1 cellular context compared by ENCODE assay signal in genomic region chr1:179104851-179105250, GRCh38.
TF ChIP-seq lines count a peak whose summit lies in the region.

No MANE protein-coding gene starts in this region.

TF ChIP-seq in HepG2, 621 proteins besides CTCF, POLR2A, EP300 and RAD21 (continued from another document and continues in another):
- TF ChIP-seq ZNF235 (CRISPR knock-in tag; IDR thresholded peaks at IDR 0.05; ENCODE audit: borderline replicate concordance) (no peak), DPF2 (CRISPR knock-in tag; IDR thresholded peaks at IDR 0.05; ENCODE audit: borderline replicate concordance, low read depth) (peak; percentile 91), ZNF816 (CRISPR knock-in tag; IDR thresholded peaks at IDR 0.05; ENCODE audit: borderline replicate concordance) (peak; percentile 64; the same call in 1 of the 2 replicates), IKZF4 (CRISPR knock-in tag; IDR thresholded peaks at IDR 0.05; ENCODE audit: borderline replicate concordance, low read depth, not compliant biosample characterization) (no peak), BHLHE40 (IDR thresholded peaks at IDR 0.05; ENCODE audit: low read length) (0 out of 2 replicates have a peak, but pooled peaks have one; percentile 8), GLMP (CRISPR knock-in tag; IDR thresholded peaks at IDR 0.05; ENCODE audit: borderline replicate concordance) (no peak), HINFP (CRISPR knock-in tag; IDR thresholded peaks at IDR 0.05; ENCODE audit: low read depth) (0 out of 2 replicates have a peak, but pooled peaks have one; percentile 32), ZNF343 (CRISPR knock-in tag; IDR thresholded peaks at IDR 0.05) (no peak), NCOA1 (CRISPR knock-in tag; IDR thresholded peaks at IDR 0.05) (0 out of 2 replicates have a peak, but pooled peaks have one; percentile 79), ZNF354B (CRISPR knock-in tag; IDR thresholded peaks at IDR 0.05) (no peak), CHD2 (IDR thresholded peaks at IDR 0.05; ENCODE audit: low read depth, low read length) (no peak), CEBPB (IDR thresholded peaks at IDR 0.05; ENCODE audit: borderline replicate concordance, low read depth, low read length) (no peak), ZMYM4 (CRISPR knock-in tag; IDR thresholded peaks at IDR 0.05) (peak; percentile 77), PAXIP1 (CRISPR knock-in tag; conservative IDR thresholded peaks at IDR 0.05) (peak; percentile 100), ZNF570 (CRISPR knock-in tag; IDR thresholded peaks at IDR 0.05; ENCODE audit: borderline replicate concordance) (no peak), NR2F1 (CRISPR knock-in tag; IDR thresholded peaks at IDR 0.05) (peak; percentile 68 to 84), ZNF317 (CRISPR knock-in tag; IDR thresholded peaks at IDR 0.05) (no peak), ZNF589 (CRISPR knock-in tag; conservative IDR thresholded peaks at IDR 0.05) (no peak), NR0B2 (CRISPR knock-in tag; IDR thresholded peaks at IDR 0.05) (no peak), ZNF784 (CRISPR knock-in tag; IDR thresholded peaks at IDR 0.05; ENCODE audit: borderline replicate concordance) (no peak), ZNF577 (CRISPR knock-in tag; IDR thresholded peaks at IDR 0.05; ENCODE audit: borderline replicate concordance, low read depth) (no peak), FOXP1 (IDR thresholded peaks at IDR 0.05) (no peak), FOXP1 (CRISPR knock-in tag; IDR thresholded peaks at IDR 0.05) (peak; percentile 80), ZNF460 (CRISPR knock-in tag; IDR thresholded peaks at IDR 0.05; ENCODE audit: borderline replicate concordance) (peak; percentile 30; the same call in 1 of the 2 replicates), ADNP (CRISPR knock-in tag; IDR thresholded peaks at IDR 0.05) (no peak), KDM2A (CRISPR knock-in tag; IDR thresholded peaks at IDR 0.05; ENCODE audit: borderline replicate concordance, low read depth) (no peak), ATF3 (CRISPR knock-in tag; IDR thresholded peaks at IDR 0.05) (no peak), ZNF510 (CRISPR knock-in tag; IDR thresholded peaks at IDR 0.05; ENCODE audit: low read depth) (no peak), HDAC1 (CRISPR knock-in tag; IDR thresholded peaks at IDR 0.05) (peak; percentile 93), ZNF350 (CRISPR knock-in tag; IDR thresholded peaks at IDR 0.05; ENCODE audit: borderline replicate concordance, low read depth) (peak; percentile 55; the same call in 1 of the 2 replicates)
- TF ChIP-seq, protein P1, sequence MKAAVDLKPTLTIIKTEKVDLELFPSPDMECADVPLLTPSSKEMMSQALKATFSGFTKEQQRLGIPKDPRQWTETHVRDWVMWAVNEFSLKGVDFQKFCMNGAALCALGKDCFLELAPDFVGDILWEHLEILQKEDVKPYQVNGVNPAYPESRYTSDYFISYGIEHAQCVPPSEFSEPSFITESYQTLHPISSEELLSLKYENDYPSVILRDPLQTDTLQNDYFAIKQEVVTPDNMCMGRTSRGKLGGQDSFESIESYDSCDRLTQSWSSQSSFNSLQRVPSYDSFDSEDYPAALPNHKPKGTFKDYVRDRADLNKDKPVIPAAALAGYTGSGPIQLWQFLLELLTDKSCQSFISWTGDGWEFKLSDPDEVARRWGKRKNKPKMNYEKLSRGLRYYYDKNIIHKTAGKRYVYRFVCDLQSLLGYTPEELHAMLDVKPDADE (CRISPR knock-in tag; IDR thresholded peaks at IDR 0.05) = no peak
- TF ChIP-seq, protein P2, sequence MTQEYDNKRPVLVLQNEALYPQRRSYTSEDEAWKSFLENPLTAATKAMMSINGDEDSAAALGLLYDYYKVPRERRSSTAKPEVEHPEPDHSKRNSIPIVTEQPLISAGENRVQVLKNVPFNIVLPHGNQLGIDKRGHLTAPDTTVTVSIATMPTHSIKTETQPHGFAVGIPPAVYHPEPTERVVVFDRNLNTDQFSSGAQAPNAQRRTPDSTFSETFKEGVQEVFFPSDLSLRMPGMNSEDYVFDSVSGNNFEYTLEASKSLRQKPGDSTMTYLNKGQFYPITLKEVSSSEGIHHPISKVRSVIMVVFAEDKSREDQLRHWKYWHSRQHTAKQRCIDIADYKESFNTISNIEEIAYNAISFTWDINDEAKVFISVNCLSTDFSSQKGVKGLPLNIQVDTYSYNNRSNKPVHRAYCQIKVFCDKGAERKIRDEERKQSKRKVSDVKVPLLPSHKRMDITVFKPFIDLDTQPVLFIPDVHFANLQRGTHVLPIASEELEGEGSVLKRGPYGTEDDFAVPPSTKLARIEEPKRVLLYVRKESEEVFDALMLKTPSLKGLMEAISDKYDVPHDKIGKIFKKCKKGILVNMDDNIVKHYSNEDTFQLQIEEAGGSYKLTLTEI (CRISPR knock-in tag; conservative IDR thresholded peaks at IDR 0.05) = no peak
- TF ChIP-seq, protein P3, sequence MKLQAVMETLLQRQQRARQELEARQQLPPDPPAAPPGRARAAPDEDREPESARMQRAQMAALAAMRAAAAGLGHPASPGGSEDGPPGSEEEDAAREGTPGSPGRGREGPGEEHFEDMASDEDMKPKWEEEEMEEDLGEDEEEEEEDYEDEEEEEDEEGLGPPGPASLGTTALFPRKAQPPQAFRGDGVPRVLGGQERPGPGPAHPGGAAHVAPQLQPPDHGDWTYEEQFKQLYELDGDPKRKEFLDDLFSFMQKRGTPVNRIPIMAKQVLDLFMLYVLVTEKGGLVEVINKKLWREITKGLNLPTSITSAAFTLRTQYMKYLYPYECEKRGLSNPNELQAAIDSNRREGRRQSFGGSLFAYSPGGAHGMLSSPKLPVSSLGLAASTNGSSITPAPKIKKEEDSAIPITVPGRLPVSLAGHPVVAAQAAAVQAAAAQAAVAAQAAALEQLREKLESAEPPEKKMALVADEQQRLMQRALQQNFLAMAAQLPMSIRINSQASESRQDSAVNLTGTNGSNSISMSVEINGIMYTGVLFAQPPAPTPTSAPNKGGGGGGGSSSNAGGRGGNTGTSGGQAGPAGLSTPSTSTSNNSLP (IDR thresholded peaks at IDR 0.05; ENCODE audit: low read depth, low read length) = peak; percentile 89
- TF ChIP-seq, protein P4, sequence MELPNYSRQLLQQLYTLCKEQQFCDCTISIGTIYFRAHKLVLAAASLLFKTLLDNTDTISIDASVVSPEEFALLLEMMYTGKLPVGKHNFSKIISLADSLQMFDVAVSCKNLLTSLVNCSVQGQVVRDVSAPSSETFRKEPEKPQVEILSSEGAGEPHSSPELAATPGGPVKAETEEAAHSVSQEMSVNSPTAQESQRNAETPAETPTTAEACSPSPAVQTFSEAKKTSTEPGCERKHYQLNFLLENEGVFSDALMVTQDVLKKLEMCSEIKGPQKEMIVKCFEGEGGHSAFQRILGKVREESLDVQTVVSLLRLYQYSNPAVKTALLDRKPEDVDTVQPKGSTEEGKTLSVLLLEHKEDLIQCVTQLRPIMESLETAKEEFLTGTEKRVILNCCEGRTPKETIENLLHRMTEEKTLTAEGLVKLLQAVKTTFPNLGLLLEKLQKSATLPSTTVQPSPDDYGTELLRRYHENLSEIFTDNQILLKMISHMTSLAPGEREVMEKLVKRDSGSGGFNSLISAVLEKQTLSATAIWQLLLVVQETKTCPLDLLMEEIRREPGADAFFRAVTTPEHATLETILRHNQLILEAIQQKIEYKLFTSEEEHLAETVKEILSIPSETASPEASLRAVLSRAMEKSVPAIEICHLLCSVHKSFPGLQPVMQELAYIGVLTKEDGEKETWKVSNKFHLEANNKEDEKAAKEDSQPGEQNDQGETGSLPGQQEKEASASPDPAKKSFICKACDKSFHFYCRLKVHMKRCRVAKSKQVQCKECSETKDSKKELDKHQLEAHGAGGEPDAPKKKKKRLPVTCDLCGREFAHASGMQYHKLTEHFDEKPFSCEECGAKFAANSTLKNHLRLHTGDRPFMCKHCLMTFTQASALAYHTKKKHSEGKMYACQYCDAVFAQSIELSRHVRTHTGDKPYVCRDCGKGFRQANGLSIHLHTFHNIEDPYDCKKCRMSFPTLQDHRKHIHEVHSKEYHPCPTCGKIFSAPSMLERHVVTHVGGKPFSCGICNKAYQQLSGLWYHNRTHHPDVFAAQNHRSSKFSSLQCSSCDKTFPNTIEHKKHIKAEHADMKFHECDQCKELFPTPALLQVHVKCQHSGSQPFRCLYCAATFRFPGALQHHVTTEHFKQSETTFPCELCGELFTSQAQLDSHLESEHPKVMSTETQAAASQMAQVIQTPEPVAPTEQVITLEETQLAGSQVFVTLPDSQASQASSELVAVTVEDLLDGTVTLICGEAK (IDR thresholded peaks at IDR 0.05) = no peak
- TF ChIP-seq, protein P4 (CRISPR knock-in tag; IDR thresholded peaks at IDR 0.05) = peak; percentile 41; the same call in 1 of the 2 replicates
